ENCODE assay signal across 9 cellular contexts in genomic region chr6:33840064-33840926, GRCh38. TPM values are rescaled to one million over a fixed set of nuclear protein-coding genes. Genes with fewer than 3 reads are reported as not detected.
DNase-seq lines count a peak whose midpoint lies in the region; ATAC-seq and TF ChIP-seq lines count a peak whose summit lies in the region.
"Had no signal": no experiment of that assay in that cellular context is flagged by ENCODE, and none has a peak within 500 bp of the region (broad histone marks: within the 10 kb centered on the region; RNA-seq: fewer than 3 reads in every experiment).

No MANE protein-coding gene starts in this region.

- ATAC-seq in GM21381 (IDR thresholded peaks at IDR 0.05; ENCODE audit: unreplicated experiment) (peak; percentile 55), foreskin keratinocyte (peak; percentile 82)

- H3K27me3 ChIP-seq in Caco-2 (replicated peaks; ENCODE audit: control insufficient read depth, insufficient read depth, low read length) (no peaks in the 10 kb centered on the region), foreskin keratinocyte (no peaks in the 10 kb centered on the region)

- BruUV-seq in Caco-2 (replicated peaks; lab: Mats Ljungman, UMichigan), result no TSS peak

- H3K27ac ChIP-seq in foreskin keratinocyte, result peak overlapping the region; percentile 23
- H3K27ac ChIP-seq in skin epidermis, result peak overlapping the region in 15 of 21 experiments; percentile 11 to 72 (median 59)

- no peaks in the 10 kb centered on the region for H3K36me3 Mint-ChIP-seq in Caco-2 (ENCODE audit: insufficient read depth, unreplicated experiment)
- H3K36me3 Mint-ChIP-seq in activated T-cell treated with anti-CD3 and anti-CD28 coated beads, Interleukin-2, amount 50 U/mL, for 24 hours (ENCODE audit: low read depth), result no peaks in the 10 kb centered on the region

- H3K36me3 ChIP-seq in Caco-2 (ENCODE audit: control insufficient read depth, insufficient read depth, low read length), result no peaks in the 10 kb centered on the region

- no peak for TF ChIP-seq CTCF in Caco-2 (IDR thresholded peaks at IDR 0.05; ENCODE audit: insufficient read depth in 1 of 2, low read depth in 1 of 2, low read length in 1 of 2, severe bottlenecking in 1 of 2, unreplicated experiment in 1 of 2)
- TF ChIP-seq CTCF in foreskin keratinocyte (conservative IDR thresholded peaks at IDR 0.05), result no peak

- H3K4me3 ChIP-seq in Caco-2 (ENCODE audit: low read depth, low read length), result no peak overlapping the region
- no peak overlapping the region for H3K4me3 ChIP-seq in skin epidermis

- peaks cover 23% of the 10 kb centered on the region for H3K4me1 Mint-ChIP-seq in Caco-2 (ENCODE audit: low read depth, unreplicated experiment)
- H3K4me1 Mint-ChIP-seq in activated T-cell treated with anti-CD3 and anti-CD28 coated beads, Interleukin-2, amount 50 U/mL, for 24 hours (ENCODE audit: low read depth), result peaks cover 19% of the 10 kb centered on the region

- H3K4me3 Mint-ChIP-seq in Caco-2 (ENCODE audit: unreplicated experiment), result peak overlapping the region; percentile 1
- no peak overlapping the region for H3K4me3 Mint-ChIP-seq in activated T-cell treated with anti-CD3 and anti-CD28 coated beads, Interleukin-2, amount 50 U/mL, for 24 hours

- H3K4me1 ChIP-seq in Caco-2 (peaks cover 37% of the 10 kb centered on the region), foreskin keratinocyte (peaks cover 31% of the 10 kb centered on the region)

- CTCF ChIA-PET in Caco-2 (lab: Charles Lee), result interaction anchor here (1.1 to 1.7 kb wide), 2 partner anchors 11 to 129 kb away, joined by 3 to 4 read pairs; partner anchors contain the start of gene UQCC2

- no peaks in the 10 kb centered on the region for H3K9me3 ChIP-seq in Caco-2

- no peaks in the 10 kb centered on the region for H3K9me3 Mint-ChIP-seq in Caco-2 (ENCODE audit: unreplicated experiment)
- no peaks in the 10 kb centered on the region for H3K9me3 Mint-ChIP-seq in activated T-cell treated with anti-CD3 and anti-CD28 coated beads, Interleukin-2, amount 50 U/mL, for 24 hours

- no peaks in the 10 kb centered on the region for H3K27me3 Mint-ChIP-seq in Caco-2 (ENCODE audit: insufficient read depth, unreplicated experiment)
- H3K27me3 Mint-ChIP-seq in activated T-cell treated with anti-CD3 and anti-CD28 coated beads, Interleukin-2, amount 50 U/mL, for 24 hours, result no peaks in the 10 kb centered on the region

- DNase-seq in Caco-2 (peak; percentile 76 to 88), NCI-H2171 treated with DMSO at 0.1 percent for 48 hours (lab: John Stamatoyannopoulos, UW) (peak; percentile 72), foreskin keratinocyte (peak; percentile 96 to 99), COR-L47 (lab: John Stamatoyannopoulos, UW) (no peak), posterior vena cava (ENCODE audit: low spot score) (no peak)
- peak; percentile 55 for DNase-seq in activated T-cell treated with anti-CD3 and anti-CD28 coated beads, Interleukin-2, amount 50 U/mL, for 24 hours

- POLR2A ChIA-PET in Caco-2 (lab: Charles Lee), result interaction anchor here (0.6 kb wide), 3 partner anchors 129 to 397 kb away, joined by 4 to 9 read pairs (median 8); partner anchors contain the start of genes HMGA1 and UQCC2

- H3K27ac Mint-ChIP-seq in Caco-2 (ENCODE audit: unreplicated experiment), result peak overlapping the region; percentile 62
- H3K27ac Mint-ChIP-seq in activated T-cell treated with anti-CD3 and anti-CD28 coated beads, Interleukin-2, amount 50 U/mL, for 24 hours, result peak overlapping the region; percentile 78

- intact Hi-C loops in Caco-2 (cut with micrococcal nuclease; ENCODE audit: unreplicated experiment) (no loop called here), posterior vena cava (cut with DNase I) (no loop called here)

RNA-seq across cellular contexts. Expression of gene MLN, which starts 36.5 kb away (rescaled TPM):
- not detected in 2 replicates for total RNA-seq in Caco-2 (2022)
- total RNA-seq in foreskin keratinocyte, result not detected in 2 replicates
- polyA plus RNA-seq in foreskin keratinocyte, result not detected in 2 replicates
- total RNA-seq in posterior vena cava, result not detected
- total RNA-seq: T-helper 1 cell treated with Interleukin-12 subunit alpha and Interleukin-12 subunit beta and Interleukin-4 antibody, amounts not matched to agents 30 ng/mL and 1 ng/mL, for 36 hours had no signal

RNA-seq across cellular contexts. Expression of gene LEMD2, which starts 51.4 kb away (rescaled TPM):
- total RNA-seq in Caco-2 (2022), result 52.9 and 53.2 TPM in 2 replicates
- 54.2 and 56.5 TPM in 2 replicates for total RNA-seq in foreskin keratinocyte
- 51.7 and 53.6 TPM in 2 replicates for polyA plus RNA-seq in foreskin keratinocyte
- 10 to 100 TPM; 38.0 to 41.4 TPM for total RNA-seq in posterior vena cava

Comparison
In these comparisons a context has a peak if more than half of its experiments do, and no peak if none do; other contexts are left out.
1. DNase-seq: peak in Caco-2 (2 of 2), NCI-H2171 treated with DMSO at 0.1 percent for 48 hours (single experiment), activated T-cell treated with anti-CD3 and anti-CD28 coated beads, Interleukin-2, amount 50 U/mL, for 24 hours (single experiment) and foreskin keratinocyte (2 of 2); none in COR-L47 (single experiment) and posterior vena cava (single experiment).